ENCODE assay signal across 8 cellular contexts in genomic region chr17:1787301-1787902, GRCh38. TPM values are rescaled to one million over a fixed set of nuclear protein-coding genes. Genes with fewer than 3 reads are reported as not detected.
DNase-seq lines count a peak whose midpoint lies in the region; ATAC-seq, FAIRE-seq and TF ChIP-seq lines count a peak whose summit lies in the region.

No MANE protein-coding gene starts in this region.

- ATAC-seq in SK-N-SH treated with all-trans-retinoic acid at 6 μM for 48 hours (peak; percentile 96), pancreas (peak in 3 of 4 donors; percentile 39 to 60 (median 57)), GM19023 (IDR thresholded peaks at IDR 0.05; ENCODE audit: unreplicated experiment) (no peak), GM19351 (IDR thresholded peaks at IDR 0.05; ENCODE audit: unreplicated experiment) (no peak), GM18511 (IDR thresholded peaks at IDR 0.05; ENCODE audit: unreplicated experiment) (no peak)

- peak; percentile 85 for DNase-seq in AG09309 (ENCODE audit: low read depth)
- DNase-seq in fibroblast of the conjunctiva (ENCODE audit: low read depth): peak; percentile 80
- peak in 1 of 6 donors; percentile 31 for DNase-seq in pancreas
- no peak for DNase-seq in NCI-H2081 treated with DMSO at 0.1 percent for 48 hours (lab: John Stamatoyannopoulos, UW)

- no peak overlapping the region for H3K4me3 ChIP-seq in AG09309 (ENCODE audit: control insufficient read depth, low read depth, low read length)
- no peak overlapping the region for H3K4me3 ChIP-seq in pancreas

- H3K36me3 ChIP-seq in pancreas: peaks cover 0 to 22% (median 4%) of the 10 kb centered on the region in 3 donors

- WGBS in pancreas, 2 donors: 84 to 85% methylated on average over 16 of the region's 16 CpGs

- peak overlapping the region in 2 of 4 donors; percentile 50 for H3K27ac ChIP-seq in pancreas

- FAIRE-seq in pancreas (lab: Jason Lieb, UNC): peak; percentile 45

- TF ChIP-seq CTCF in AG09309 (IDR thresholded peaks at IDR 0.05; ENCODE audit: control insufficient read depth, insufficient read depth, low read depth, low read length, missing control alignments): no peak
- TF ChIP-seq CTCF in pancreas (IDR thresholded peaks at IDR 0.05): no peak

- no peaks in the 10 kb centered on the region for H3K27me3 ChIP-seq in pancreas

- peaks cover 0 to 4% (median 0%) of the 10 kb centered on the region in 3 donors for H3K4me1 ChIP-seq in pancreas

- no peaks in the 10 kb centered on the region for H3K9me3 ChIP-seq in pancreas

- intact Hi-C loops in pancreas (cut with DNase I): no loop called here

TF ChIP-seq in SK-N-SH treated with all-trans-retinoic acid at 6 μM for 48 hours, 23 proteins besides CTCF, POLR2A, EP300 and RAD21:
- no peak for TF ChIP-seq ZNF70 (CRISPR knock-in tag; IDR thresholded peaks at IDR 0.05)
- TF ChIP-seq BACH2 (CRISPR knock-in tag; IDR thresholded peaks at IDR 0.05; ENCODE audit: borderline replicate concordance): no peak
- TF ChIP-seq TSHZ2 (CRISPR knock-in tag; IDR thresholded peaks at IDR 0.05): no peak
- TF ChIP-seq ZC3H10 (CRISPR knock-in tag; IDR thresholded peaks at IDR 0.05): peak; percentile 15; the same call in 1 of the 2 replicates
- no peak for TF ChIP-seq ZFP30 (CRISPR knock-in tag; IDR thresholded peaks at IDR 0.05)
- no peak for TF ChIP-seq OSR1 (CRISPR knock-in tag; IDR thresholded peaks at IDR 0.05)
- TF ChIP-seq SNAI2 (CRISPR knock-in tag; IDR thresholded peaks at IDR 0.05): peak; percentile 61; the same call in 1 of the 2 replicates
- no peak for TF ChIP-seq PPARA (CRISPR knock-in tag; IDR thresholded peaks at IDR 0.05; ENCODE audit: borderline replicate concordance)
- 0 out of 2 replicates have a peak, but pooled peaks have one; percentile 18 for TF ChIP-seq CSDC2 (CRISPR knock-in tag; IDR thresholded peaks at IDR 0.05)
- no peak for TF ChIP-seq TOX (CRISPR knock-in tag; IDR thresholded peaks at IDR 0.05; ENCODE audit: borderline replicate concordance)
- no peak for TF ChIP-seq GLIS3 (CRISPR knock-in tag; IDR thresholded peaks at IDR 0.05)
- TF ChIP-seq ESRRG (CRISPR knock-in tag; IDR thresholded peaks at IDR 0.05): no peak
- TF ChIP-seq CREB5 (CRISPR knock-in tag; IDR thresholded peaks at IDR 0.05; ENCODE audit: low read depth): no peak; the same call in 1 of the 2 replicates
- no peak for TF ChIP-seq TCF4 (CRISPR knock-in tag; IDR thresholded peaks at IDR 0.05; ENCODE audit: borderline replicate concordance)
- TF ChIP-seq ARNTL (CRISPR knock-in tag; IDR thresholded peaks at IDR 0.05; ENCODE audit: borderline replicate concordance, low read depth): no peak
- 0 out of 2 replicates have a peak, but pooled peaks have one; percentile 49 for TF ChIP-seq ZFP3 (CRISPR knock-in tag; IDR thresholded peaks at IDR 0.05)
- no peak for TF ChIP-seq ZNF565 (CRISPR knock-in tag; conservative IDR thresholded peaks at IDR 0.05; ENCODE audit: low read depth)
- TF ChIP-seq PATZ1 (CRISPR knock-in tag; IDR thresholded peaks at IDR 0.05; ENCODE audit: borderline replicate concordance): no peak
- TF ChIP-seq ISL1 (CRISPR knock-in tag; IDR thresholded peaks at IDR 0.05): no peak; the same call in 1 of the 2 replicates
- no peak for TF ChIP-seq POU6F1 (CRISPR knock-in tag; IDR thresholded peaks at IDR 0.05; ENCODE audit: borderline replicate concordance, low read depth)
- TF ChIP-seq CSRNP3 (CRISPR knock-in tag; IDR thresholded peaks at IDR 0.05): no peak
- TF ChIP-seq ZNF8 (CRISPR knock-in tag; IDR thresholded peaks at IDR 0.05): no peak
- TF ChIP-seq RARB (CRISPR knock-in tag; IDR thresholded peaks at IDR 0.05): no peak

RNA-seq across cellular contexts. Expression of gene SERPINF1, which starts 25.5 kb away (rescaled TPM):
- total RNA-seq in pancreas: 100 to 1,000 TPM in 2 of 6 donors, 10 to 100 TPM in 4; 40.6 to 178 (median 82.0) TPM
- polyA plus RNA-seq in pancreas: 10 to 100 TPM; 73.1 to 95.9 TPM

RNA-seq across cellular contexts. Expression of gene SMYD4, which starts 42.3 kb away (rescaled TPM):
- total RNA-seq in pancreas: 1 to 10 TPM; 5.0 to 8.9 (median 6.9) TPM
- polyA plus RNA-seq in pancreas: 1 to 10 TPM; 4.0 to 4.7 TPM

RNA-seq across cellular contexts. Expression of gene RPA1, which starts 42.4 kb away (rescaled TPM):
- total RNA-seq in pancreas: 10 to 100 TPM; 34.7 to 43.9 (median 39.1) TPM
- 10 to 100 TPM in 1 of 2 donors, 1 to 10 TPM in 1; 6.5 to 17.0 TPM for polyA plus RNA-seq in pancreas

RNA-seq across cellular contexts. Expression of gene SERPINF2, which starts 44.7 kb away (rescaled TPM):
- 1 to 10 TPM; 1.4 to 5.8 (median 3.4) TPM for total RNA-seq in pancreas
- 1 to 10 TPM; 5.6 to 8.8 TPM for polyA plus RNA-seq in pancreas

Comparison
In these comparisons a context has a peak if more than half of its experiments do, and no peak if none do; other contexts are left out.
1. ATAC-seq: peak in SK-N-SH treated with all-trans-retinoic acid at 6 μM for 48 hours (single experiment) and pancreas (3 of 4); none in GM19023 (single experiment), GM19351 (single experiment) and GM18511 (single experiment).